Comparison of ENCODE assay signal across 8 cellular contexts in the genomic region with DNA sequence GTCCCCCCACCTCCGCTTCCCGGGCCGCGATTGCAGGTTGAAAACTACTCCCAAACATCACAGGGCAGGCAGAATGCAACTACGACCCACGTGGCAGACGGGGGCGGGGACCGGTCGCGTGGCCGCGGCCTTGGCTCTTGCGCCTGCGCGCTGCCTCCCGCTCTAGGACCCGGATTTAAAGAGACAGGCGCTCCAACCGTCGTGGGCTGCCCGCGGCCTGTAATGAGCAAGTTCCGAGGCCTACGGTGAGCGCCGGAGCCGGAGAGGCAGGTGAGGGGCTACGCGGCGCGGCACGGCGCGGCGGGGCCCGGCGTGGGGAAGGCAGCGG. TPM values are rescaled to one million over a fixed set of nuclear protein-coding genes. Genes with fewer than 3 reads are reported as not detected.
DNase-seq lines count a peak whose midpoint lies in the region; ATAC-seq and TF ChIP-seq lines count a peak whose summit lies in the region.

LIG3 (plus strand) TSS at position 160 of the 328 bp plus-strand sequence. CDS start 2,494 bp downstream, outside the sequence.

- CTCF ChIA-PET in activated B cell treated with CpG ODN at 0.5 μM for 24 hours (lab: Charles Lee): interaction anchor here (1.1 to 2.0 kb wide), 3 partner anchors 16 to 139 kb away, joined by 3 to 8 read pairs (median 7); partner anchors contain the start of gene RAD51D

- H3K36me3 Mint-ChIP-seq in activated B cell treated with CpG ODN at 0.5 μM for 24 hours (ENCODE audit: low read depth): peaks cover 21% of the 10 kb centered on the region
- peaks cover 0 to 20% (median 6%) of the 10 kb centered on the region in 3 donors for H3K36me3 Mint-ChIP-seq in immature natural killer cell

- H3K27me3 Mint-ChIP-seq in activated B cell treated with CpG ODN at 0.5 μM for 24 hours (no peaks in the 10 kb centered on the region), immature natural killer cell (ENCODE audit: low read depth in 3 of 3) (peaks cover 5 to 8% (median 8%) of the 10 kb centered on the region in 3 donors)

- ATAC-seq in GM19023 (IDR thresholded peaks at IDR 0.05; ENCODE audit: unreplicated experiment): peak; percentile 83
- ATAC-seq in HG03196 (IDR thresholded peaks at IDR 0.05; ENCODE audit: unreplicated experiment): peak; percentile 80
- peak; percentile 70 for ATAC-seq in activated B cell treated with CpG ODN at 0.5 μM for 24 hours (ENCODE audit: low read depth)

- peak within 1 kb of the TSS; percentile 95 for H3K4me3 Mint-ChIP-seq in activated B cell treated with CpG ODN at 0.5 μM for 24 hours
- peak within 1 kb of the TSS; percentile 94 to 97 (median 95) for H3K4me3 Mint-ChIP-seq in immature natural killer cell

- POLR2A ChIA-PET in activated B cell treated with CpG ODN at 0.5 μM for 24 hours (lab: Charles Lee): interaction anchor here (1.0 to 2.3 kb wide), 11 partner anchors 12 to 598 kb away, joined by 3 to 25 read pairs (median 6); partner anchors contain the start of genes CCT6B, PEX12, RFFL and ZNF830

- no peak for TF ChIP-seq CTCF in activated B cell treated with CpG ODN at 0.5 μM for 24 hours (IDR thresholded peaks at IDR 0.05)
- TF ChIP-seq CTCF in cardiac fibroblast (IDR thresholded peaks at IDR 0.05; ENCODE audit: low read depth, low read length): no peak

- intact Hi-C loops in activated B cell treated with CpG ODN at 0.5 μM for 24 hours (cut with micrococcal nuclease): loop anchor here (1.0 to 5.0 kb wide), 6 partner anchors 19 to 607 kb away; partner anchors contain the start of genes AP2B1, CCT6B, RAD51D and RFFL

- H3K4me3 ChIP-seq in cardiac fibroblast (replicated peaks in 1 of 2; ENCODE audit: low read depth in 2 of 2, low read length in 2 of 2): peak within 1 kb of the TSS; percentile 71 to 72

- H3K9me3 Mint-ChIP-seq in activated B cell treated with CpG ODN at 0.5 μM for 24 hours: no peaks in the 10 kb centered on the region
- H3K9me3 Mint-ChIP-seq in immature natural killer cell: no peaks in the 10 kb centered on the region

- H3K27ac Mint-ChIP-seq in activated B cell treated with CpG ODN at 0.5 μM for 24 hours: peak within 1 kb of the TSS; percentile 96
- H3K27ac Mint-ChIP-seq in immature natural killer cell: peak within 1 kb of the TSS; percentile 94 to 98 (median 98)

- peaks cover 30% of the 10 kb centered on the region for H3K4me1 Mint-ChIP-seq in activated B cell treated with CpG ODN at 0.5 μM for 24 hours
- peaks cover 34 to 52% of the 10 kb centered on the region in 2 donors for H3K4me1 Mint-ChIP-seq in immature natural killer cell

- DNase-seq in AG08395 (ENCODE audit: low spot score) (peak; percentile 98), NCI-H345 (lab: John Stamatoyannopoulos, UW) (peak; percentile 94), activated B cell treated with CpG ODN at 0.5 μM for 24 hours (peak; percentile 94), cardiac fibroblast (ENCODE audit: low read depth in 2 of 2) (peak; percentile 94 to 95), immature natural killer cell (peak; percentile 92), smooth muscle cell of the brain vasculature (ENCODE audit: low read depth, low spot score) (peak; percentile 83)

RNA-seq across cellular contexts. Expression of gene LIG3, which starts in this region (rescaled TPM):
- 42.4 and 45.8 TPM in 2 replicates for total RNA-seq in activated B cell treated with CpG ODN at 0.5 μM for 24 hours
- polyA plus RNA-seq in immature natural killer cell: 10 to 100 TPM in 2 of 3 donors, 1 to 10 TPM in 1; 8.6 to 24.5 (median 13.4) TPM

Comparison
In these comparisons a context has a peak if more than half of its experiments do, and no peak if none do; other contexts are left out.
1. Peak in every context shown above with its lines: DNase-seq, ATAC-seq and H3K4me3 ChIP-seq.